In genomic region chr15:64597469-64597806, GRCh38 we compare ENCODE assay signal across 10 cellular contexts.
DNase-seq lines count a peak whose midpoint lies in the region; ATAC-seq, FAIRE-seq and TF ChIP-seq lines count a peak whose summit lies in the region.
"Had no signal": no experiment of that assay in that cellular context is flagged by ENCODE, and none has a peak within 500 bp of the region (broad histone marks: within the 10 kb centered on the region; RNA-seq: fewer than 3 reads in every experiment).

No MANE protein-coding gene starts in this region.

- DNase-seq in CD4-positive, alpha-beta T cell = peak in 1 of 10 experiments; percentile 5
- no peak for DNase-seq in activated T-helper 2 cell treated with anti-CD3 and anti-CD28 coated beads, Interferon-gamma antibody, Interleukin-2, Interleukin-4, amounts not matched to agents 10 μg/mL and 5 μg/mL and 100 μg/mL, durations not matched to agents 14 hours and 24 hours and 36 hours (ENCODE audit: low spot score)
- DNase-seq in mesothelial cell of epicardium (ENCODE audit: low spot score in 2 of 2, unreplicated experiment in 2 of 2) = no peak
- DNase-seq in NOMO-1 treated with dmso at 0.1 percent for 144 hours (lab: John Stamatoyannopoulos, UW; ENCODE audit: unreplicated experiment) = no peak
- DNase-seq in GM19239 (ENCODE audit: insufficient read length, low spot score) = no peak
- DNase-seq: activated gamma-delta T cell had no signal

- POLR2A ChIA-PET in CD4-positive, alpha-beta T cell (lab: Charles Lee) = interaction anchor here (1.0 to 3.1 kb wide), 8 partner anchors 14 to 209 kb away, joined by 4 to 17 read pairs (median 6); partner anchors contain the start of gene TRIP4

- no peaks in the 10 kb centered on the region for H3K9me3 ChIP-seq in CD4-positive, alpha-beta T cell (ENCODE audit: control insufficient read depth, low read length)
- H3K9me3 ChIP-seq: esophagus muscularis mucosa had no signal

- FAIRE-seq in GM19239 (lab: Jason Lieb, UNC) = no peak

- CTCF ChIA-PET in CD4-positive, alpha-beta T cell (lab: Charles Lee) = no interaction called here

- no peaks in the 10 kb centered on the region for H3K27me3 Mint-ChIP-seq in CD4-positive, alpha-beta T cell
- no peaks in the 10 kb centered on the region for H3K27me3 Mint-ChIP-seq in activated T-helper 2 cell treated with anti-CD3 and anti-CD28 coated beads, Interferon-gamma antibody, Interleukin-2, Interleukin-4, amounts not matched to agents 10 μg/mL and 5 μg/mL and 100 μg/mL, durations not matched to agents 14 hours and 24 hours and 36 hours (ENCODE audit: low read depth)
- no peaks in the 10 kb centered on the region for H3K27me3 Mint-ChIP-seq in mesothelial cell of epicardium (ENCODE audit: low read depth)

- peak; percentile 43 for ATAC-seq in CD4-positive, alpha-beta T cell (ENCODE audit: poor library complexity)
- ATAC-seq in HG02798 (IDR thresholded peaks at IDR 0.05; ENCODE audit: poor library complexity, unreplicated experiment) (peak; percentile 13), GM18909 (IDR thresholded peaks at IDR 0.05; ENCODE audit: poor library complexity, unreplicated experiment) (no peak), GM18868 (IDR thresholded peaks at IDR 0.05; ENCODE audit: unreplicated experiment) (no peak)

- H3K27me3 ChIP-seq in CD4-positive, alpha-beta T cell (ENCODE audit: control insufficient read depth, insufficient read depth, low read length) = no peaks in the 10 kb centered on the region
- H3K27me3 ChIP-seq: esophagus muscularis mucosa had no signal

- H3K27ac ChIP-seq in CD4-positive, alpha-beta T cell (ENCODE audit: low read depth, low read length) = peak overlapping the region; percentile 72

- peak overlapping the region; percentile 88 for H3K4me3 Mint-ChIP-seq in CD4-positive, alpha-beta T cell
- peak overlapping the region; percentile 73 for H3K4me3 Mint-ChIP-seq in activated T-helper 2 cell treated with anti-CD3 and anti-CD28 coated beads, Interferon-gamma antibody, Interleukin-2, Interleukin-4, amounts not matched to agents 10 μg/mL and 5 μg/mL and 100 μg/mL, durations not matched to agents 14 hours and 24 hours and 36 hours (ENCODE audit: low read depth)
- H3K4me3 Mint-ChIP-seq in mesothelial cell of epicardium = no peak overlapping the region

- H3K36me3 Mint-ChIP-seq in CD4-positive, alpha-beta T cell (ENCODE audit: low read depth) = peaks cover 9% of the 10 kb centered on the region
- peaks cover 13% of the 10 kb centered on the region for H3K36me3 Mint-ChIP-seq in activated T-helper 2 cell treated with anti-CD3 and anti-CD28 coated beads, Interferon-gamma antibody, Interleukin-2, Interleukin-4, amounts not matched to agents 10 μg/mL and 5 μg/mL and 100 μg/mL, durations not matched to agents 14 hours and 24 hours and 36 hours (ENCODE audit: low read depth)
- peaks cover 2% of the 10 kb centered on the region for H3K36me3 Mint-ChIP-seq in mesothelial cell of epicardium

- no peaks in the 10 kb centered on the region for H3K9me3 Mint-ChIP-seq in CD4-positive, alpha-beta T cell
- H3K9me3 Mint-ChIP-seq in activated T-helper 2 cell treated with anti-CD3 and anti-CD28 coated beads, Interferon-gamma antibody, Interleukin-2, Interleukin-4, amounts not matched to agents 10 μg/mL and 5 μg/mL and 100 μg/mL, durations not matched to agents 14 hours and 24 hours and 36 hours = no peaks in the 10 kb centered on the region
- H3K9me3 Mint-ChIP-seq in mesothelial cell of epicardium = no peaks in the 10 kb centered on the region

- H3K4me1 Mint-ChIP-seq in CD4-positive, alpha-beta T cell (ENCODE audit: low read depth) = peaks cover 74% of the 10 kb centered on the region
- H3K4me1 Mint-ChIP-seq in activated T-helper 2 cell treated with anti-CD3 and anti-CD28 coated beads, Interferon-gamma antibody, Interleukin-2, Interleukin-4, amounts not matched to agents 10 μg/mL and 5 μg/mL and 100 μg/mL, durations not matched to agents 14 hours and 24 hours and 36 hours (ENCODE audit: low read depth) = peaks cover 53% of the 10 kb centered on the region
- peaks cover 46% of the 10 kb centered on the region for H3K4me1 Mint-ChIP-seq in mesothelial cell of epicardium

- peak overlapping the region; percentile 92 for H3K27ac Mint-ChIP-seq in CD4-positive, alpha-beta T cell
- peak overlapping the region; percentile 77 for H3K27ac Mint-ChIP-seq in activated T-helper 2 cell treated with anti-CD3 and anti-CD28 coated beads, Interferon-gamma antibody, Interleukin-2, Interleukin-4, amounts not matched to agents 10 μg/mL and 5 μg/mL and 100 μg/mL, durations not matched to agents 14 hours and 24 hours and 36 hours
- H3K27ac Mint-ChIP-seq in mesothelial cell of epicardium = peak overlapping the region; percentile 76

- intact Hi-C loops in CD4-positive, alpha-beta T cell (cut with DNase I, micrococcal nuclease) = loop anchor here in 1 of 2 experiments (5.0 kb wide), 2 partner anchors 35 to 95 kb away; no protein-coding TSS in a partner anchor
- intact Hi-C loops in activated T-helper 2 cell treated with anti-CD3 and anti-CD28 coated beads, Interferon-gamma antibody, Interleukin-2, Interleukin-4, amounts not matched to agents 10 μg/mL and 5 μg/mL and 100 μg/mL, durations not matched to agents 14 hours and 24 hours and 36 hours (cut with micrococcal nuclease) = no loop called here

- no peak for TF ChIP-seq CTCF in CD4-positive, alpha-beta T cell (IDR thresholded peaks at IDR 0.05)
- TF ChIP-seq CTCF in mesothelial cell of epicardium (IDR thresholded peaks at IDR 0.05; ENCODE audit: unreplicated experiment) = no peak

Comparison
In these comparisons a context has a peak if more than half of its experiments do, and no peak if none do; other contexts are left out.
1. ATAC-seq: peak in CD4-positive, alpha-beta T cell (single experiment) and HG02798 (single experiment); none in GM18909 (single experiment) and GM18868 (single experiment).
2. Peak in every context shown above with its lines, with median percentiles within 50 percentile points of each other: H3K27ac Mint-ChIP-seq.